8 cellular contexts compared by ENCODE assay signal in genomic region chr11:114400222-114400973, GRCh38. TPM values are rescaled to one million over a fixed set of nuclear protein-coding genes. Genes with fewer than 3 reads are reported as not detected.
DNase-seq lines count a peak whose midpoint lies in the region; ATAC-seq, FAIRE-seq and TF ChIP-seq lines count a peak whose summit lies in the region.

TSS of gene C11orf71 (minus strand) at chr11:114400511. CDS start at chr11:114400331, 180 bp downstream.
TSS of gene RBM7 (plus strand) at chr11:114400666. CDS start at chr11:114400672, 6 bp downstream.

- H2AFZ ChIP-seq in fibroblast of lung (ENCODE audit: low read length), result peak within 1 kb of the TSS; percentile 58

- peaks cover 34 to 77% (median 68%) of the 10 kb centered on the region in 7 donors for H3K4me1 Mint-ChIP-seq in naive thymus-derived CD4-positive, alpha-beta T cell
- peaks cover 17 to 47% of the 10 kb centered on the region in 2 donors for H3K4me1 Mint-ChIP-seq in stimulated activated naive B cell treated with anti-CD40 and anti-IgM and Interleukin-4, amounts not matched to agents 10 μg/mL and 1 μg/mL and 100 μg/mL, for 72 hours

- peak; percentile 84 for FAIRE-seq in RCC 7860 (lab: Jason Lieb, UNC)

- ATAC-seq in GM21786 (IDR thresholded peaks at IDR 0.05; ENCODE audit: unreplicated experiment), result peak; percentile 94
- ATAC-seq in naive thymus-derived CD4-positive, alpha-beta T cell, result peak; percentile 96
- ATAC-seq in stimulated activated naive B cell treated with anti-CD40 and anti-IgM and Interleukin-4, amounts not matched to agents 10 μg/mL and 1 μg/mL and 100 μg/mL, for 72 hours (replicated peaks), result peak; percentile 92 to 94

- peak; percentile 48 for TF ChIP-seq CTCF in DOHH2 (IDR thresholded peaks at IDR 0.05; ENCODE audit: low read depth, low read length, poor library complexity, severe bottlenecking)
- TF ChIP-seq CTCF in fibroblast of lung (conservative IDR thresholded peaks at IDR 0.05 in 1 of 2, IDR thresholded peaks at IDR 0.05 in 1 of 2; ENCODE audit: low read depth in 1 of 2, low read length in 2 of 2), result peak in 1 of 2 donors; percentile 3

- CTCF ChIA-PET in naive thymus-derived CD4-positive, alpha-beta T cell (lab: Charles Lee), result interaction anchor here (0.9 kb wide), 1 partner anchor 39 kb away, joined by 3 read pairs; the partner anchor contains the start of gene REXO2

- H3K4me3 Mint-ChIP-seq in naive thymus-derived CD4-positive, alpha-beta T cell, result peak within 1 kb of the TSS; percentile 89 to 99 (median 97)
- H3K4me3 Mint-ChIP-seq in stimulated activated naive B cell treated with anti-CD40 and anti-IgM and Interleukin-4, amounts not matched to agents 10 μg/mL and 1 μg/mL and 100 μg/mL, for 72 hours, result peak within 1 kb of the TSS; percentile 88 to 90

- H3K27me3 ChIP-seq in DOHH2 (ENCODE audit: control insufficient read depth, low read length) (no peaks in the 10 kb centered on the region), fibroblast of lung (ENCODE audit: control insufficient read depth, insufficient read depth, low read length) (no peaks in the 10 kb centered on the region)
- H3K27me3 ChIP-seq in naive thymus-derived CD4-positive, alpha-beta T cell (ENCODE audit: control insufficient read depth in 2 of 2, insufficient read depth in 2 of 2, low read length in 2 of 2), result no peaks in the 10 kb centered on the region

- H3K4me2 ChIP-seq in DOHH2 (ENCODE audit: low read length) (peak within 1 kb of the TSS; percentile 93), fibroblast of lung (ENCODE audit: extremely low read depth, insufficient read depth, low read length) (peak within 1 kb of the TSS; percentile 59)

- peaks cover 28% of the 10 kb centered on the region for H3K4me1 ChIP-seq in DOHH2 (ENCODE audit: control insufficient read depth, low read length)
- H3K4me1 ChIP-seq in fibroblast of lung (ENCODE audit: control insufficient read depth, extremely low read depth, insufficient read depth, low read length), result peaks cover 3% of the 10 kb centered on the region
- peaks cover 25% of the 10 kb centered on the region in 2 donors for H3K4me1 ChIP-seq in naive thymus-derived CD4-positive, alpha-beta T cell (ENCODE audit: control insufficient read depth in 2 of 2, insufficient read depth in 2 of 2, low read length in 2 of 2)

- H3K9me3 ChIP-seq in DOHH2 (ENCODE audit: control insufficient read depth, insufficient read depth, low read length), result no peaks in the 10 kb centered on the region
- no peaks in the 10 kb centered on the region for H3K9me3 ChIP-seq in KOPT-K1 (ENCODE audit: insufficient read depth, low read length, poor library complexity, severe bottlenecking)
- H3K9me3 ChIP-seq in fibroblast of lung (ENCODE audit: control insufficient read depth, insufficient read depth, low read depth, low read length), result no peaks in the 10 kb centered on the region
- no peaks in the 10 kb centered on the region for H3K9me3 ChIP-seq in naive thymus-derived CD4-positive, alpha-beta T cell (ENCODE audit: control insufficient read depth in 2 of 3, low read length in 3 of 3)

- peaks cover 0 to 29% (median 14%) of the 10 kb centered on the region in 5 donors for H3K36me3 Mint-ChIP-seq in naive thymus-derived CD4-positive, alpha-beta T cell
- peaks cover 16 to 32% of the 10 kb centered on the region in 2 donors for H3K36me3 Mint-ChIP-seq in stimulated activated naive B cell treated with anti-CD40 and anti-IgM and Interleukin-4, amounts not matched to agents 10 μg/mL and 1 μg/mL and 100 μg/mL, for 72 hours

- DNase-seq in RCC 7860 (ENCODE audit: low spot score) (peak; percentile 96), fibroblast of lung (ENCODE audit: low read depth in 2 of 2) (peak; percentile 99)
- peak; percentile 96 to 97 for DNase-seq in activated T-helper 1 cell treated with anti-CD3 and anti-CD28 coated beads, Interleukin-2, amount 50 U/mL, for 16 hours (ENCODE audit: low read depth in 1 of 2, low spot score in 1 of 2)
- DNase-seq in naive thymus-derived CD4-positive, alpha-beta T cell, result peak; percentile 94 to 97 (median 95)
- peak; percentile 96 for DNase-seq in stimulated activated naive B cell treated with anti-CD40 and anti-IgM and Interleukin-4, amounts not matched to agents 10 μg/mL and 1 μg/mL and 100 μg/mL, for 72 hours

- H3K27ac ChIP-seq in DOHH2 (ENCODE audit: low read depth, low read length) (peak within 1 kb of the TSS; percentile 65), KOPT-K1 (ENCODE audit: low read depth, low read length, poor library complexity, severe bottlenecking) (peak within 1 kb of the TSS; percentile 90), fibroblast of lung (ENCODE audit: insufficient read depth, low read length) (peak within 1 kb of the TSS; percentile 100)
- peak within 1 kb of the TSS; percentile 96 for H3K27ac ChIP-seq in naive thymus-derived CD4-positive, alpha-beta T cell (ENCODE audit: low read depth, low read length)

- intact Hi-C loops in naive thymus-derived CD4-positive, alpha-beta T cell (cut with micrococcal nuclease), result loop anchor here (1.0 to 10.0 kb wide), 12 partner anchors 20 to 1086 kb away; partner anchors contain the start of genes REXO2 (in 2 of the 2), TTC12 (in 2 of the 2), USP28 (in 2 of the 2) and ZW10 (in 2 of the 2)

- H3F3A ChIP-seq in DOHH2 (ENCODE audit: control insufficient read depth, insufficient read depth), result peaks cover 7% of the 10 kb centered on the region; the same call in 1 of the 2 replicates

- no peaks in the 10 kb centered on the region for H3K9me2 ChIP-seq in DOHH2 (replicated peaks; ENCODE audit: control insufficient read depth, low read length)

- H3K9ac ChIP-seq in fibroblast of lung (ENCODE audit: insufficient read depth, low read length), result peak within 1 kb of the TSS; percentile 99

- POLR2A ChIA-PET in naive thymus-derived CD4-positive, alpha-beta T cell (lab: Charles Lee), result interaction anchor here (0.6 to 1.8 kb wide), 8 partner anchors 9 to 40 kb away, joined by 3 to 7 read pairs (median 4); partner anchors contain the start of gene REXO2

- peaks cover 68% of the 10 kb centered on the region for H3K79me2 ChIP-seq in DOHH2 (ENCODE audit: control insufficient read depth, low read length)
- peaks cover 53% of the 10 kb centered on the region for H3K79me2 ChIP-seq in fibroblast of lung (ENCODE audit: control insufficient read depth, insufficient read depth, low read length)

- peaks cover 0 to 4% (median 0%) of the 10 kb centered on the region in 11 donors for H3K9me3 Mint-ChIP-seq in naive thymus-derived CD4-positive, alpha-beta T cell
- no peaks in the 10 kb centered on the region for H3K9me3 Mint-ChIP-seq in stimulated activated naive B cell treated with anti-CD40 and anti-IgM and Interleukin-4, amounts not matched to agents 10 μg/mL and 1 μg/mL and 100 μg/mL, for 72 hours

- H3K36me3 ChIP-seq in DOHH2 (ENCODE audit: control insufficient read depth, low read length) (peaks cover 49% of the 10 kb centered on the region), KOPT-K1 (ENCODE audit: insufficient read depth, low read length) (peaks cover 31% of the 10 kb centered on the region), fibroblast of lung (ENCODE audit: control insufficient read depth, insufficient read depth, low read length) (peaks cover 2% of the 10 kb centered on the region)
- H3K36me3 ChIP-seq in naive thymus-derived CD4-positive, alpha-beta T cell (ENCODE audit: control insufficient read depth in 2 of 3, insufficient read depth in 3 of 3, low read length in 3 of 3), result peaks cover 0 to 7% (median 7%) of the 10 kb centered on the region in 3 experiments

- H4K20me1 ChIP-seq in DOHH2 (ENCODE audit: control insufficient read depth, insufficient read depth, low read depth, low read length) (no peaks in the 10 kb centered on the region), fibroblast of lung (ENCODE audit: control insufficient read depth, extremely low read depth, insufficient read depth, low read length) (no peaks in the 10 kb centered on the region)

- peak within 1 kb of the TSS; percentile 96 to 100 (median 99) for H3K27ac Mint-ChIP-seq in naive thymus-derived CD4-positive, alpha-beta T cell
- peak within 1 kb of the TSS; percentile 98 for H3K27ac Mint-ChIP-seq in stimulated activated naive B cell treated with anti-CD40 and anti-IgM and Interleukin-4, amounts not matched to agents 10 μg/mL and 1 μg/mL and 100 μg/mL, for 72 hours

- H3K4me3 ChIP-seq in DOHH2 (ENCODE audit: low read length) (peak within 1 kb of the TSS; percentile 96), fibroblast of lung (replicated peaks in 1 of 4; ENCODE audit: control extremely low read depth in 1 of 4, insufficient read depth in 1 of 4, low read depth in 3 of 4, low read length in 4 of 4) (peak within 1 kb of the TSS; percentile 40 to 96 (median 73))
- peak within 1 kb of the TSS; percentile 93 for H3K4me3 ChIP-seq in naive thymus-derived CD4-positive, alpha-beta T cell (ENCODE audit: low read length)

- H3K27me3 Mint-ChIP-seq in naive thymus-derived CD4-positive, alpha-beta T cell, result no peaks in the 10 kb centered on the region
- no peaks in the 10 kb centered on the region for H3K27me3 Mint-ChIP-seq in stimulated activated naive B cell treated with anti-CD40 and anti-IgM and Interleukin-4, amounts not matched to agents 10 μg/mL and 1 μg/mL and 100 μg/mL, for 72 hours

RNA-seq across cellular contexts. Expression of gene C11orf71, which starts in this region (rescaled TPM):
- 3.9 and 9.6 TPM in 2 replicates for total RNA-seq in fibroblast of lung
- polyA plus RNA-seq in fibroblast of lung, result 3.5 and 4.0 TPM in 2 replicates
- polyA plus RNA-seq in fibroblast of lung (2012), result 2.0 and 2.4 TPM in 2 replicates
- 1.4 and 1.6 TPM in 2 replicates for polyA minus RNA-seq in fibroblast of lung (ENCODE audit: low replicate concordance)
- 10 to 100 TPM in 3 of 5 experiments, 1 to 10 TPM in 2; 6.0 to 19.1 (median 17.1) TPM for total RNA-seq in naive thymus-derived CD4-positive, alpha-beta T cell
- polyA plus RNA-seq in naive thymus-derived CD4-positive, alpha-beta T cell, result 10 to 100 TPM; 10.8 to 19.4 TPM

RNA-seq across cellular contexts. Expression of gene RBM7, which starts in this region (rescaled TPM):
- total RNA-seq in fibroblast of lung, result 66.8 and 81.1 TPM in 2 replicates
- polyA plus RNA-seq in fibroblast of lung, result 41.8 and 46.5 TPM in 2 replicates
- 34.5 and 39.2 TPM in 2 replicates for polyA plus RNA-seq in fibroblast of lung (2012)
- polyA minus RNA-seq in fibroblast of lung (ENCODE audit: low replicate concordance), result 9.8 and 20.6 TPM in 2 replicates
- total RNA-seq in naive thymus-derived CD4-positive, alpha-beta T cell, result 10 to 100 TPM; 35.8 to 71.3 (median 43.4) TPM
- 10 to 100 TPM; 19.3 to 35.7 TPM for polyA plus RNA-seq in naive thymus-derived CD4-positive, alpha-beta T cell

Comparison
In these comparisons a context has a peak if more than half of its experiments do, and no peak if none do; other contexts are left out.
1. Peak in every context shown above with its lines: DNase-seq, ATAC-seq, H3K4me3 ChIP-seq and H3K27ac ChIP-seq.